ENCODE assay signal across 13 cellular contexts in genomic region chr16:20613471-20613887, GRCh38. TPM values are rescaled to one million over a fixed set of nuclear protein-coding genes. Genes with fewer than 3 reads are reported as not detected.
DNase-seq lines count a peak whose midpoint lies in the region; ATAC-seq, FAIRE-seq and TF ChIP-seq lines count a peak whose summit lies in the region.
"Had no signal": no experiment of that assay in that cellular context is flagged by ENCODE, and none has a peak within 500 bp of the region (broad histone marks: within the 10 kb centered on the region; RNA-seq: fewer than 3 reads in every experiment).

No MANE protein-coding gene starts in this region.

- no peak overlapping the region for H3K23ac ChIP-seq in H1 (ENCODE audit: insufficient read length)

- TF ChIP-seq EP300 in H1 (IDR thresholded peaks at IDR 0.05; ENCODE audit: borderline replicate concordance in 1 of 2, low read depth in 2 of 2, low read length in 2 of 2) = no peak

- H3K4me3 ChIP-seq in NT2/D1 (ENCODE audit: insufficient read length, low read depth) (no peak overlapping the region), H1 (ENCODE audit: extremely low read depth in 1 of 4, insufficient read depth in 2 of 4, low read depth in 3 of 4, low read length in 4 of 4) (no peak overlapping the region), stomach smooth muscle (ENCODE audit: low read length in 2 of 2) (no peak overlapping the region), breast epithelium (no peak overlapping the region)
- H3K4me3 ChIP-seq: MG63 had no signal

- H3K27ac ChIP-seq in H1 (ENCODE audit: low read depth, low read length) = no peak overlapping the region
- peak overlapping the region; percentile 80 for H3K27ac ChIP-seq in stomach smooth muscle (ENCODE audit: low read length)
- no peak overlapping the region for H3K27ac ChIP-seq in breast epithelium

- CTCF ChIA-PET in H1 (lab: Charles Lee; ENCODE audit: partially characterized antibody) = interaction anchor here (1.2 kb wide), 1 partner anchor 11 kb away, joined by 4 read pairs; no protein-coding TSS in a partner anchor

- ATAC-seq in GM21529 (IDR thresholded peaks at IDR 0.05; ENCODE audit: unreplicated experiment) = no peak
- ATAC-seq in SK-N-SH treated with all-trans-retinoic acid at 6 μM for 48 hours = no peak
- ATAC-seq: CD8-positive, alpha-beta T cell had no signal

- no peak for FAIRE-seq in H1 (lab: Jason Lieb, UNC)
- FAIRE-seq: D721Med had no signal

- no peak overlapping the region for H4K8ac ChIP-seq in H1 (ENCODE audit: extremely low read depth, insufficient read depth, low read length)

- TF ChIP-seq RAD21 in H1 (IDR thresholded peaks at IDR 0.05 in 1 of 2, conservative IDR thresholded peaks at IDR 0.05 in 1 of 2; ENCODE audit: low read depth in 2 of 2, low read length in 2 of 2) = no peak

- no peak overlapping the region for H2AFZ ChIP-seq in H1 (ENCODE audit: low read length)

- intact Hi-C loops in breast epithelium (cut with DNase I; ENCODE audit: low total_unique reads) = no loop called here

- no peak overlapping the region for H2AK5ac ChIP-seq in H1 (ENCODE audit: low read depth, low read length)

- H4K5ac ChIP-seq in H1 (ENCODE audit: insufficient read length, low read depth, low read length) = no peak overlapping the region

- no peak overlapping the region for H2BK120ac ChIP-seq in H1 (replicated peaks; ENCODE audit: low read depth, low read length)

- H4K20me1 ChIP-seq in H1 (replicated peaks in 1 of 2; ENCODE audit: control insufficient read depth in 1 of 2, insufficient read depth in 2 of 2, low read length in 2 of 2) = no peaks in the 10 kb centered on the region

- H3K36me3 ChIP-seq in NT2/D1 (ENCODE audit: insufficient read depth, insufficient read length, low read length) = no peaks in the 10 kb centered on the region
- no peaks in the 10 kb centered on the region for H3K36me3 ChIP-seq in H1 (ENCODE audit: control insufficient read depth in 2 of 4, insufficient read depth in 4 of 4, low read length in 3 of 4)
- H3K36me3 ChIP-seq in stomach smooth muscle (ENCODE audit: control insufficient read depth in 2 of 2, insufficient read depth in 2 of 2, low read length in 2 of 2) = no peaks in the 10 kb centered on the region
- no peaks in the 10 kb centered on the region for H3K36me3 ChIP-seq in breast epithelium
- H3K36me3 ChIP-seq: MG63 had no signal

- peaks cover 6% of the 10 kb centered on the region; the same call in 1 of the 2 replicates for H3K9me3 ChIP-seq in NT2/D1 (ENCODE audit: insufficient read depth, low read length)
- H3K9me3 ChIP-seq in H1 (ENCODE audit: insufficient read depth in 2 of 2, low read depth in 1 of 2, low read length in 1 of 2) = no peaks in the 10 kb centered on the region
- no peaks in the 10 kb centered on the region for H3K9me3 ChIP-seq in stomach smooth muscle (ENCODE audit: control insufficient read depth in 2 of 2, low read length in 2 of 2)
- no peaks in the 10 kb centered on the region for H3K9me3 ChIP-seq in breast epithelium
- H3K9me3 ChIP-seq: MG63 had no signal

- TF ChIP-seq CTCF in H1 (IDR thresholded peaks at IDR 0.05; ENCODE audit: control extremely low read depth in 1 of 3, insufficient read depth in 1 of 3, low read depth in 1 of 3, low read length in 3 of 3) = no peak
- TF ChIP-seq CTCF in breast epithelium (IDR thresholded peaks at IDR 0.05) = no peak

- no peaks in the 10 kb centered on the region for H3K79me1 ChIP-seq in H1 (ENCODE audit: low read depth, low read length)

- H2BK15ac ChIP-seq in H1 (ENCODE audit: low read length) = no peak overlapping the region

- H3K14ac ChIP-seq in H1 (ENCODE audit: insufficient read length) = no peak overlapping the region

- H3K4me1 ChIP-seq in NT2/D1 (ENCODE audit: insufficient read depth, insufficient read length) (peaks cover 10% of the 10 kb centered on the region), H1 (replicated peaks in 1 of 4; ENCODE audit: control insufficient read depth in 3 of 4, insufficient read depth in 4 of 4, low read length in 3 of 4) (peaks cover 0 to 3% (median 0%) of the 10 kb centered on the region in 4 experiments; a peak in 1 of 7 replicates), stomach smooth muscle (ENCODE audit: control insufficient read depth, insufficient read depth, low read length) (peaks cover 41% of the 10 kb centered on the region), breast epithelium (no peaks in the 10 kb centered on the region)

- no peak overlapping the region for H2BK20ac ChIP-seq in H1 (ENCODE audit: low read length)

- POLR2A ChIA-PET in H1 (lab: Charles Lee; ENCODE audit: partially characterized antibody) = no interaction called here

- no peaks in the 10 kb centered on the region for H3K23me2 ChIP-seq in H1 (ENCODE audit: low read depth, low read length)

- H3K4ac ChIP-seq in H1 (replicated peaks; ENCODE audit: insufficient read length, low read depth, low read length) = no peak overlapping the region

- 0 out of 2 replicates have a peak overlapping the region, but pooled peaks have one; percentile 7 for H3K18ac ChIP-seq in H1 (ENCODE audit: extremely low read depth, low read length)

- H3K4me2 ChIP-seq in H1 (ENCODE audit: insufficient read depth in 1 of 2, low read depth in 2 of 2, low read length in 2 of 2) = no peak overlapping the region

- TF ChIP-seq POLR2A in H1 (IDR thresholded peaks at IDR 0.05; ENCODE audit: control extremely low read depth in 1 of 2, low read depth in 2 of 2, low read length in 2 of 2) (no peak), breast epithelium (IDR thresholded peaks at IDR 0.05) (no peak)

- H4K91ac ChIP-seq in H1 (replicated peaks; ENCODE audit: insufficient read length, low read length) = no peak overlapping the region

- H3K27me3 ChIP-seq in NT2/D1 (ENCODE audit: insufficient read depth, insufficient read length) (no peaks in the 10 kb centered on the region), H1 (replicated peaks in 1 of 4; ENCODE audit: control insufficient read depth in 3 of 4, extremely low read depth in 1 of 4, insufficient read depth in 3 of 4, low read length in 3 of 4) (no peaks in the 10 kb centered on the region), stomach smooth muscle (ENCODE audit: control insufficient read depth in 1 of 2, insufficient read depth in 2 of 2, low read length in 2 of 2) (no peaks in the 10 kb centered on the region), breast epithelium (no peaks in the 10 kb centered on the region)

- WGBS in H1 (ENCODE audit: extremely low coverage in 1 of 2, insufficient coverage in 1 of 2, insufficient read length in 1 of 2, insufficient replicate concordance in 2 of 2, low coverage in 1 of 2, low lambda C conversion rate in 2 of 2, missing lambda C conversion rate in 1 of 2), 2 experiments = 86% methylated on average over 5 of the region's 5 CpGs; no CpG with 5 or more reads in 1 of the 2 experiments

- DNase-seq in NCI-H2196 (lab: John Stamatoyannopoulos, UW; ENCODE audit: unreplicated experiment) (peak; percentile 84), NT2/D1 (ENCODE audit: low read depth, low spot score) (no peak), H1 (ENCODE audit: low read depth in 1 of 2, low spot score in 2 of 2) (no peak), breast epithelium (ENCODE audit: low spot score in 2 of 2) (no peak)
- DNase-seq: CD8-positive, alpha-beta T cell had no signal

- no peak overlapping the region for H2BK5ac ChIP-seq in H1 (ENCODE audit: low read depth, low read length)

- H3K9ac ChIP-seq in NT2/D1 (ENCODE audit: insufficient read length, low read depth) (peak overlapping the region; percentile 13), H1 (replicated peaks in 1 of 4; ENCODE audit: extremely low read depth in 1 of 4, low read depth in 3 of 4, low read length in 3 of 4) (no peak overlapping the region), stomach smooth muscle (ENCODE audit: low read length in 2 of 2) (peak overlapping the region in 1 of 2 donors; percentile 29)

- no peaks in the 10 kb centered on the region for H3K79me2 ChIP-seq in H1 (ENCODE audit: control insufficient read depth in 1 of 2, insufficient read depth in 2 of 2, low read length in 2 of 2)

- no peak overlapping the region for H3K56ac ChIP-seq in H1 (replicated peaks; ENCODE audit: insufficient read length, low read depth, low read length)

- H2BK12ac ChIP-seq in H1 (ENCODE audit: low read depth, low read length) = no peak overlapping the region

TF ChIP-seq in H1, 55 proteins besides CTCF, POLR2A, EP300 and RAD21 (continues in another document):
- TF ChIP-seq USF2 (IDR thresholded peaks at IDR 0.05; ENCODE audit: low read length) = no peak
- TF ChIP-seq BACH1 (IDR thresholded peaks at IDR 0.05; ENCODE audit: low read length) = no peak
- no peak for TF ChIP-seq EGR1 (IDR thresholded peaks at IDR 0.05; ENCODE audit: borderline replicate concordance, low read depth, low read length)

TF ChIP-seq in SK-N-SH treated with all-trans-retinoic acid at 6 μM for 48 hours, 23 proteins besides CTCF, POLR2A, EP300 and RAD21:
- TF ChIP-seq ZNF8 (CRISPR knock-in tag; IDR thresholded peaks at IDR 0.05) = no peak
- TF ChIP-seq RARB (CRISPR knock-in tag; IDR thresholded peaks at IDR 0.05) = no peak
- no peak for TF ChIP-seq TOX (CRISPR knock-in tag; IDR thresholded peaks at IDR 0.05; ENCODE audit: borderline replicate concordance)
- TF ChIP-seq ARNTL (CRISPR knock-in tag; IDR thresholded peaks at IDR 0.05; ENCODE audit: borderline replicate concordance, low read depth) = no peak

RNA-seq across cellular contexts. Expression of gene ACSM2B, which starts 37.3 kb away (rescaled TPM):
- total RNA-seq in H1 (2021; fragmentation: NEBNext Ultra II Directional; extraction: Animal tissue kit (Norgen Biotek cat#: 25700)) = not detected in 2 replicates
- not detected in 2 replicates for polyA plus RNA-seq in H1 (2011; rRNA removed)
- polyA plus RNA-seq in H1 (2011; cell fraction: cytosol; rRNA removed) = not detected
- polyA plus RNA-seq in H1 (2011; cell fraction: nucleus; rRNA removed) = not detected
- not detected in 4 replicates for polyA plus RNA-seq in H1 (2012, experiment 1 of 2)
- not detected for polyA plus RNA-seq in H1 (2012, experiment 2 of 2)
- not detected for polyA plus RNA-seq in H1 (2013, experiment 1 of 2)
- polyA plus RNA-seq in H1 (2013, experiment 2 of 2) = not detected
- polyA minus RNA-seq in H1 (2011; rRNA and poly(A)+ RNA removed) = not detected in 2 replicates
- polyA minus RNA-seq in H1 (2011; cell fraction: cytosol; rRNA and poly(A)+ RNA removed) = not detected
- not detected for polyA minus RNA-seq in H1 (2011; cell fraction: nucleus; rRNA and poly(A)+ RNA removed)
- total RNA-seq in breast epithelium = not detected
- total RNA-seq: CD8-positive, alpha-beta T cell; H4; RPMI7951 had no signal
- polyA plus RNA-seq: BJ had no signal
